2 cellular contexts compared by ENCODE assay signal in genomic region chr12:212799-213526, GRCh38.
TF ChIP-seq lines count a peak whose summit lies in the region.

No MANE protein-coding gene starts in this region.

TF ChIP-seq in A549, 52 proteins besides CTCF, POLR2A, EP300 and RAD21:
- TF ChIP-seq EHF (CRISPR knock-in tag; IDR thresholded peaks at IDR 0.05) (no peak), RCOR1 (IDR thresholded peaks at IDR 0.05; ENCODE audit: low read depth, low read length) (no peak), RARB (CRISPR knock-in tag; IDR thresholded peaks at IDR 0.05) (no peak)

TF ChIP-seq in IMR-90, 13 proteins besides CTCF, POLR2A, EP300 and RAD21:
- TF ChIP-seq RCOR1 (IDR thresholded peaks at IDR 0.05; ENCODE audit: insufficient replicate concordance, low read length): no peak
- TF ChIP-seq NFE2L2 (IDR thresholded peaks at IDR 0.05; ENCODE audit: low read depth, low read length): no peak
- no peak for TF ChIP-seq BHLHE40 (IDR thresholded peaks at IDR 0.05; ENCODE audit: low read depth, low read length)
- no peak for TF ChIP-seq CHD1 (IDR thresholded peaks at IDR 0.05; ENCODE audit: low read depth, low read length)
- TF ChIP-seq CEBPB (IDR thresholded peaks at IDR 0.05; ENCODE audit: low read depth, low read length): no peak
- TF ChIP-seq MAFK (IDR thresholded peaks at IDR 0.05; ENCODE audit: low read depth, low read length): no peak
- no peak for TF ChIP-seq FOS (IDR thresholded peaks at IDR 0.05; ENCODE audit: low read depth, low read length)
- no peak for TF ChIP-seq ELK1 (IDR thresholded peaks at IDR 0.05; ENCODE audit: borderline replicate concordance, low read depth, low read length)
- TF ChIP-seq USF2 (IDR thresholded peaks at IDR 0.05; ENCODE audit: low read depth, low read length): no peak
- TF ChIP-seq SMC3 (IDR thresholded peaks at IDR 0.05; ENCODE audit: low read depth, low read length): no peak
- TF ChIP-seq RFX5 (IDR thresholded peaks at IDR 0.05; ENCODE audit: low read depth, low read length): no peak
- no peak for TF ChIP-seq MXI1 (IDR thresholded peaks at IDR 0.05; ENCODE audit: borderline replicate concordance, low read depth, low read length)
- no peak for TF ChIP-seq MAZ (IDR thresholded peaks at IDR 0.05; ENCODE audit: borderline replicate concordance, low read depth, low read length)
